10 cellular contexts compared by ENCODE assay signal in the genomic region with DNA sequence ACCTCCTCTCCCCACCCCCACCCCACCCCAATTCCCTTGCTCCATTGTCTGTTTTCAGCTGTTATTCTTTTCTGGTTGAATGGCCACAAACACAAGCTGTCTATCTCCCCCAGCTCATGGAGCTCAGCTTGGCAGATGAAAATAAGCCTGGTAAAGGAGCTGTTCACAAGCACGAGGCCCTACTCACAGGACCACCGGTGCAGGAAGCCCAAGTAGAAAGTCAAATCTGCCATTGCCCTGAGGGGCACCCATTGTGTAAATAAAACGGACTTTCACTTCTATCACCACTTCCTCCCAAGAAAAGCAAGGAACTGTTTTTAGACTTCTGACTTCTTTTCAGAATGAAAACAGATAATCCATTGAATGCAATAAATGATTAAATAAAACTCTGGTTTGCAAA. TPM values are rescaled to one million over a fixed set of nuclear protein-coding genes. Genes with fewer than 3 reads are reported as not detected.
A peak's percentile ranks its signal among the peaks of the same experiment; 100 is the strongest.
DNase-seq lines count a peak whose midpoint lies in the region; ATAC-seq and TF ChIP-seq lines count a peak whose summit lies in the region.
"Had no signal": no experiment of that assay in that cellular context is flagged by ENCODE, and none has a peak within 500 bp of the region (broad histone marks: within the 10 kb centered on the region; RNA-seq: fewer than 3 reads in every experiment).

No MANE protein-coding gene starts in this region.

- 0 out of 2 replicates have a peak, but pooled peaks cover 3% of the 10 kb centered on the region for H3K79me2 ChIP-seq in OCI-LY1 (ENCODE audit: insufficient read depth, low read length)
- H3K79me2 ChIP-seq: hepatocyte had no signal

- peaks cover 36% of the 10 kb centered on the region for H3K36me3 Mint-ChIP-seq in activated T-cell treated with anti-CD3 and anti-CD28 coated beads, Interleukin-2, amount 50 U/mL, for 4 hours (ENCODE audit: insufficient read depth)

- no peak overlapping the region for H2AFZ ChIP-seq in OCI-LY1 (ENCODE audit: low read length)
- H2AFZ ChIP-seq: hepatocyte had no signal

- no peak for TF ChIP-seq CTCF in OCI-LY1 (IDR thresholded peaks at IDR 0.05; ENCODE audit: low read length)
- no peak for TF ChIP-seq CTCF in suprapubic skin (IDR thresholded peaks at IDR 0.05)

- H3K27me3 Mint-ChIP-seq in activated T-cell treated with anti-CD3 and anti-CD28 coated beads, Interleukin-2, amount 50 U/mL, for 4 hours (ENCODE audit: low read depth): no peaks in the 10 kb centered on the region

- TF ChIP-seq EP300 in suprapubic skin (IDR thresholded peaks at IDR 0.05): no peak

- peaks cover 3% of the 10 kb centered on the region for H3K9me3 Mint-ChIP-seq in activated T-cell treated with anti-CD3 and anti-CD28 coated beads, Interleukin-2, amount 50 U/mL, for 4 hours

- H3K4me3 Mint-ChIP-seq in activated T-cell treated with anti-CD3 and anti-CD28 coated beads, Interleukin-2, amount 50 U/mL, for 4 hours: peak overlapping the region; percentile 85

- TF ChIP-seq POLR2A in suprapubic skin (IDR thresholded peaks at IDR 0.05): no peak

- 0 out of 2 replicates have a peak, but pooled peaks cover 2% of the 10 kb centered on the region for H3K36me3 ChIP-seq in OCI-LY1 (ENCODE audit: insufficient read depth, low read length)
- H3K36me3 ChIP-seq in suprapubic skin: no peaks in the 10 kb centered on the region

- H4K20me1 ChIP-seq in OCI-LY1 (ENCODE audit: insufficient read depth, low read length): no peaks in the 10 kb centered on the region

- no peak for DNase-seq in activated T-cell treated with anti-CD3 and anti-CD28 coated beads, Interleukin-2, amount 50 U/mL, for 4 hours
- no peak for DNase-seq in activated T-cell treated with anti-CD3 and anti-CD28 coated beads for 4 hours
- peak; percentile 57 for DNase-seq in epidermal melanocyte (ENCODE audit: insufficient read length, low spot score)
- no peak for DNase-seq in suprapubic skin (ENCODE audit: low spot score in 2 of 2)
- DNase-seq in NCI-H748 (lab: John Stamatoyannopoulos, UW; ENCODE audit: unreplicated experiment): no peak
- no peak for DNase-seq in NCI-H1092 treated with DMSO at 0.1 percent for 48 hours (lab: John Stamatoyannopoulos, UW)
- no peak for DNase-seq in GOT3 (lab: John Stamatoyannopoulos, UW)
- DNase-seq: stimulated activated CD4-positive, alpha-beta T cell treated with anti-CD3 and anti-CD28 coated beads, Interleukin-4, amount 100 ng/mL, for 24 hours had no signal

- H3K9me2 ChIP-seq in OCI-LY1 (ENCODE audit: low read depth, low read length): no peaks in the 10 kb centered on the region

- H3K4me3 ChIP-seq in OCI-LY1 (ENCODE audit: low read depth, low read length, poor library complexity, severe bottlenecking) (peak overlapping the region; percentile 82), suprapubic skin (no peak overlapping the region)
- H3K4me3 ChIP-seq: hepatocyte had no signal

- H3K9me3 ChIP-seq in OCI-LY1 (ENCODE audit: low read length) (no peaks in the 10 kb centered on the region), suprapubic skin (no peaks in the 10 kb centered on the region)

- no peaks in the 10 kb centered on the region for H3K27me3 ChIP-seq in OCI-LY1 (ENCODE audit: insufficient read depth, low read length)
- peaks cover 6% of the 10 kb centered on the region for H3K27me3 ChIP-seq in suprapubic skin

- H3F3A ChIP-seq in OCI-LY1 (ENCODE audit: insufficient read depth, low read length): no peaks in the 10 kb centered on the region

- H3K27ac ChIP-seq in OCI-LY1 (ENCODE audit: low read depth, low read length, poor library complexity, severe bottlenecking) (peak overlapping the region; percentile 84), suprapubic skin (peak overlapping the region; percentile 31)
- H3K27ac ChIP-seq: hepatocyte had no signal

- H3K4me1 ChIP-seq in OCI-LY1 (ENCODE audit: insufficient read depth, low read length, severe bottlenecking) (peaks cover 47% of the 10 kb centered on the region), suprapubic skin (peaks cover 37% of the 10 kb centered on the region)

- ATAC-seq in activated T-cell treated with anti-CD3 and anti-CD28 coated beads, Interleukin-2, amount 50 U/mL, for 4 hours: no peak

- peaks cover 93% of the 10 kb centered on the region for H3K4me1 Mint-ChIP-seq in activated T-cell treated with anti-CD3 and anti-CD28 coated beads, Interleukin-2, amount 50 U/mL, for 4 hours (ENCODE audit: low read depth)

- WGBS in suprapubic skin: 29% methylated on average over 3 of the region's 3 CpGs

- peak overlapping the region; percentile 95 for H3K4me2 ChIP-seq in OCI-LY1 (ENCODE audit: low read length)
- H3K4me2 ChIP-seq: hepatocyte had no signal

- peak overlapping the region; percentile 83; the same call in 1 of the 2 replicates for H3K9ac ChIP-seq in OCI-LY1 (ENCODE audit: low read length)

RNA-seq across cellular contexts. Expression of a gene that starts 27.8 kb away (rescaled TPM):
- total RNA-seq in activated T-cell treated with anti-CD3 and anti-CD28 coated beads, Interleukin-2, amount 50 U/mL, for 4 hours: 10 to 100 TPM; 14.7 to 17.4 (median 16.8) TPM
- 10 to 100 TPM in 3 of 4 donors, 1 to 10 TPM in 1; 3.8 to 12.8 (median 11.4) TPM for total RNA-seq in suprapubic skin
